ENCODE assay signal across 8 cellular contexts in the genomic region with DNA sequence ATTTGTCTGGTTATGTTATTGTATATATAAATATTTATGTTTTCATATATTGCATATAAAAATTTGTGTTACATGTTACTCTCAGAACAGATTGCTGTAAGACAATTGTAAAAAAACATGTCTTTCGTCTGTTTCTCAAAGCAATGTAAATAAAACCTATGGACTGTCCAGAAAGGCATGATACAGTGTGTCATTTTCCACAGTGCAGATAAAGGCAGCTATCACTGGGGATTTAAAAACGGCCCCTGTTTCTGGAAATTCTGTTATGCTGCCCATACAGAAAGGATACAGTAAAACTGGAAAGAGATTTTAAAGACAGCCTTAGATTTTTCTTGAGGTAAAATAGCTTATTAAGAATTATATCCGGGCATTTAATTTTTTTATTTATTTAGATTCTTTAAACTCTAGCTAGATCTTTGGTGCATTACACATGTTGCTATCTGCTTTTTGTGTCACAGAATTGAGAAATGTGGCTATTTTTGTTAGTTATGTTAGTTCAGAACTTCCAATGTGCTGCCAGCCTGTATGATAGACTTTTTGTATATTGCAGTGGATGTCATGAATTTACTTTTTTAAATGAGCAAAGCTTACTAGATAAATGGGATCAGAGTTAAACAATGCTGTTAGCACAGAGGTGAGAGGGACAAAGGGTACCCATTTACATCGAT. TPM values are rescaled to one million over a fixed set of nuclear protein-coding genes. Genes with fewer than 3 reads are reported as not detected.
A peak's percentile ranks its signal among the peaks of the same experiment; 100 is the strongest.
DNase-seq lines count a peak whose midpoint lies in the region; ATAC-seq and TF ChIP-seq lines count a peak whose summit lies in the region.

No MANE protein-coding gene starts in this region.

- H3K36me3 Mint-ChIP-seq in CD8-positive, alpha-beta T cell, result peaks cover 18% of the 10 kb centered on the region
- peaks cover 32% of the 10 kb centered on the region for H3K36me3 Mint-ChIP-seq in activated T-helper 17 cell treated with anti-CD3 and anti-CD28 coated beads, Interleukin-2, amount 50 U/mL, for 72 hours (ENCODE audit: low read depth)

- H3K9me2 ChIP-seq in hepatocyte (replicated peaks; ENCODE audit: insufficient read depth), result no peaks in the 10 kb centered on the region

- H3K79me2 ChIP-seq in KMS-11 (ENCODE audit: insufficient read depth, low read depth) (peaks cover 46% of the 10 kb centered on the region), hepatocyte (peaks cover 77% of the 10 kb centered on the region)

- H3K9ac ChIP-seq in KMS-11 (peak overlapping the region; percentile 99), skeletal muscle tissue (ENCODE audit: low read depth in 1 of 3, low read length in 3 of 3) (peak overlapping the region; percentile 97 to 99 (median 99))

- peak overlapping the region; percentile 84 for H2AFZ ChIP-seq in KMS-11 (ENCODE audit: low read depth)
- peak overlapping the region; percentile 76 for H2AFZ ChIP-seq in hepatocyte

- TF ChIP-seq CTCF in CD8-positive, alpha-beta T cell (IDR thresholded peaks at IDR 0.05), result no peak
- TF ChIP-seq CTCF in KMS-11 (conservative IDR thresholded peaks at IDR 0.05; ENCODE audit: low read depth, low read length) (no peak), hepatocyte (IDR thresholded peaks at IDR 0.05; ENCODE audit: poor library complexity) (no peak)

- H3K27me3 Mint-ChIP-seq in CD8-positive, alpha-beta T cell (ENCODE audit: low read depth), result no peaks in the 10 kb centered on the region
- H3K27me3 Mint-ChIP-seq in activated T-helper 17 cell treated with anti-CD3 and anti-CD28 coated beads, Interleukin-2, amount 50 U/mL, for 72 hours, result no peaks in the 10 kb centered on the region

- H3K27ac Mint-ChIP-seq in CD8-positive, alpha-beta T cell, result peak overlapping the region; percentile 85
- H3K27ac Mint-ChIP-seq in activated T-helper 17 cell treated with anti-CD3 and anti-CD28 coated beads, Interleukin-2, amount 50 U/mL, for 72 hours, result peak overlapping the region; percentile 100

- ATAC-seq in CD8-positive, alpha-beta T cell, result no peak
- ATAC-seq in activated T-helper 17 cell treated with anti-CD3 and anti-CD28 coated beads, Interleukin-2, amount 50 U/mL, for 72 hours (replicated peaks), result no peak
- ATAC-seq in HG03354 (IDR thresholded peaks at IDR 0.05; ENCODE audit: poor library complexity, severe bottlenecking, unreplicated experiment), result no peak
- no peak for ATAC-seq in HG03045 (IDR thresholded peaks at IDR 0.05; ENCODE audit: unreplicated experiment)
- no peak for ATAC-seq in HG03025 (IDR thresholded peaks at IDR 0.05; ENCODE audit: low FRiP score, unreplicated experiment)

- peaks cover 42% of the 10 kb centered on the region for H3K4me1 Mint-ChIP-seq in CD8-positive, alpha-beta T cell (ENCODE audit: low read depth)
- H3K4me1 Mint-ChIP-seq in activated T-helper 17 cell treated with anti-CD3 and anti-CD28 coated beads, Interleukin-2, amount 50 U/mL, for 72 hours, result peaks cover 14% of the 10 kb centered on the region

- intact Hi-C loops in CD8-positive, alpha-beta T cell (cut with DNase I, micrococcal nuclease), result loop anchor here (1.0 to 10.0 kb wide), 6 partner anchors 72 to 1538 kb away; partner anchors contain the start of genes ZDBF2 (in 2 of the 2), CREB1 (in 1 of the 2), KLF7 (in 1 of the 2) and METTL21A (in 1 of the 2)

- CTCF ChIA-PET in CD8-positive, alpha-beta T cell (lab: Charles Lee), result interaction anchor here (0.7 to 1.2 kb wide), 3 partner anchors 41 to 100 kb away, joined by 3 read pairs; no protein-coding TSS in a partner anchor

- H3K27me3 ChIP-seq in CD8-positive, alpha-beta T cell (ENCODE audit: insufficient read depth, low read length), result no peaks in the 10 kb centered on the region
- H3K27me3 ChIP-seq in KMS-11 (ENCODE audit: insufficient read depth, low read depth) (no peaks in the 10 kb centered on the region), hepatocyte (no peaks in the 10 kb centered on the region), skeletal muscle tissue (ENCODE audit: control insufficient read depth in 3 of 3, insufficient read depth in 3 of 3, low read length in 3 of 3) (no peaks in the 10 kb centered on the region)

- H3K4me3 ChIP-seq in CD8-positive, alpha-beta T cell (ENCODE audit: low read depth, low read length), result peak overlapping the region; percentile 44
- H3K4me3 ChIP-seq in KMS-11 (IDR thresholded peaks at IDR 0.05; ENCODE audit: insufficient read depth, low read depth, low read length) (no peak overlapping the region), hepatocyte (peak overlapping the region; percentile 53), skeletal muscle tissue (ENCODE audit: low read length in 3 of 3) (peak overlapping the region; percentile 79 to 90 (median 87))

- no peaks in the 10 kb centered on the region for H3K36me3 ChIP-seq in CD8-positive, alpha-beta T cell (ENCODE audit: insufficient read depth, low read length)
- no peaks in the 10 kb centered on the region for H3K36me3 ChIP-seq in KMS-11 (ENCODE audit: insufficient read depth)
- no peaks in the 10 kb centered on the region for H3K36me3 ChIP-seq in hepatocyte (replicated peaks; ENCODE audit: insufficient read depth, low read depth)
- H3K36me3 ChIP-seq in skeletal muscle tissue (ENCODE audit: control insufficient read depth in 3 of 3, insufficient read depth in 3 of 3, low read length in 3 of 3), result peaks cover 0 to 4% (median 0%) of the 10 kb centered on the region in 3 donors

- no peak for DNase-seq in CD8-positive, alpha-beta T cell
- DNase-seq in hepatocyte (ENCODE audit: low spot score), result peak; percentile 25

- POLR2A ChIA-PET in CD8-positive, alpha-beta T cell (lab: Charles Lee), result interaction anchor here (1.0 to 1.8 kb wide), 5 partner anchors 7 to 73 kb away, joined by 3 to 14 read pairs (median 4); partner anchors contain the start of genes EEF1B2 and NDUFS1

- no peaks in the 10 kb centered on the region for H3K9me3 Mint-ChIP-seq in CD8-positive, alpha-beta T cell
- no peaks in the 10 kb centered on the region for H3K9me3 Mint-ChIP-seq in activated T-helper 17 cell treated with anti-CD3 and anti-CD28 coated beads, Interleukin-2, amount 50 U/mL, for 72 hours

- H3K4me1 ChIP-seq in CD8-positive, alpha-beta T cell (ENCODE audit: insufficient read depth, low read length), result peaks cover 32% of the 10 kb centered on the region
- H3K4me1 ChIP-seq in KMS-11 (ENCODE audit: low read depth, poor library complexity, severe bottlenecking), result peaks cover 23% of the 10 kb centered on the region
- H3K4me1 ChIP-seq in hepatocyte (ENCODE audit: insufficient read depth), result peaks cover 6% of the 10 kb centered on the region
- peaks cover 8 to 16% (median 13%) of the 10 kb centered on the region in 3 donors for H3K4me1 ChIP-seq in skeletal muscle tissue (ENCODE audit: control insufficient read depth in 3 of 3, insufficient read depth in 3 of 3, low read length in 3 of 3)

- H3K27ac ChIP-seq in CD8-positive, alpha-beta T cell (ENCODE audit: low read depth, low read length), result peak overlapping the region; percentile 92
- peak overlapping the region; percentile 93 for H3K27ac ChIP-seq in KMS-11
- peak overlapping the region; percentile 98 for H3K27ac ChIP-seq in hepatocyte
- peak overlapping the region; percentile 96 for H3K27ac ChIP-seq in skeletal muscle tissue (ENCODE audit: low read depth, low read length)

- H3K4me2 ChIP-seq in KMS-11 (peak overlapping the region; percentile 97), hepatocyte (peak overlapping the region; percentile 81)

- peak overlapping the region; percentile 100 for H3K4me3 Mint-ChIP-seq in CD8-positive, alpha-beta T cell
- H3K4me3 Mint-ChIP-seq in activated T-helper 17 cell treated with anti-CD3 and anti-CD28 coated beads, Interleukin-2, amount 50 U/mL, for 72 hours, result peak overlapping the region; percentile 96

- H4K20me1 ChIP-seq in KMS-11 (ENCODE audit: insufficient read depth) (peaks cover 5% of the 10 kb centered on the region), hepatocyte (ENCODE audit: insufficient read depth, poor library complexity, severe bottlenecking) (no peaks in the 10 kb centered on the region)

- WGBS in hepatocyte (ENCODE audit: low lambda C conversion rate, missing lambda C conversion rate), result 3% methylated on average over 4 of the region's 4 CpGs

- no peaks in the 10 kb centered on the region for H3K9me3 ChIP-seq in CD8-positive, alpha-beta T cell (ENCODE audit: low read length)
- no peaks in the 10 kb centered on the region for H3K9me3 ChIP-seq in hepatocyte (ENCODE audit: low read depth)
- H3K9me3 ChIP-seq in skeletal muscle tissue (ENCODE audit: control insufficient read depth in 3 of 3, low read length in 3 of 3), result no peaks in the 10 kb centered on the region

RNA-seq across cellular contexts. Expression of gene INO80D, which starts 0.8 kb away (rescaled TPM):
- total RNA-seq in CD8-positive, alpha-beta T cell, result 10 to 100 TPM; 48.5 to 48.6 TPM
- total RNA-seq in activated T-helper 17 cell treated with anti-CD3 and anti-CD28 coated beads, Interleukin-2, amount 50 U/mL, for 72 hours, result 10 to 100 TPM; 21.8 to 29.3 TPM
- total RNA-seq in hepatocyte (11.6 and 15.0 TPM in 2 replicates), skeletal muscle tissue (9.9 TPM)
- 4.7 and 6.6 TPM in 2 replicates for polyA plus RNA-seq in hepatocyte
